18 cellular contexts compared by ENCODE assay signal in genomic region chr13:33296793-33297425, GRCh38. TPM values are rescaled to one million over a fixed set of nuclear protein-coding genes. Genes with fewer than 3 reads are reported as not detected.
DNase-seq lines count a peak whose midpoint lies in the region; ATAC-seq, FAIRE-seq and TF ChIP-seq lines count a peak whose summit lies in the region.
"Had no signal": no experiment of that assay in that cellular context is flagged by ENCODE, and none has a peak within 500 bp of the region (broad histone marks: within the 10 kb centered on the region; RNA-seq: fewer than 3 reads in every experiment).

No MANE protein-coding gene starts in this region.

- WGBS in body of pancreas, 2 donors = 60 to 62% methylated on average over 7 of the region's 7 CpGs
- 59 to 64% methylated on average over 7 of the region's 7 CpGs for WGBS in pancreas, 2 donors

- peak; percentile 54 for DNase-seq in SK-N-DZ (ENCODE audit: low spot score)
- no peak for DNase-seq in body of pancreas
- no peak for DNase-seq in pancreas
- no peak for DNase-seq in right atrium auricular region (ENCODE audit: low spot score)
- no peak for DNase-seq in chondrocyte (ENCODE audit: low spot score)
- DNase-seq in tibial artery = no peak
- no peak for DNase-seq in NCI-H1092 treated with DMSO at 0.1 percent for 48 hours (lab: John Stamatoyannopoulos, UW)
- DNase-seq: DMS53, H7, NCI-H1417 treated with DMSO at 0.1 percent for 48 hours, NCI-H1930, NCI-H2171 treated with DMSO at 0.1 percent for 48 hours, NCI-H446 treated with DMSO at 0.1 percent for 48 hours, RPMI8226 had no signal

- peak overlapping the region; percentile 24; the same call in 1 of the 2 replicates for H3K27ac ChIP-seq in C4-2B
- H3K27ac ChIP-seq in body of pancreas = peak overlapping the region in 1 of 4 donors; percentile 29
- peak overlapping the region in 1 of 4 donors; percentile 23 for H3K27ac ChIP-seq in pancreas
- no peak overlapping the region for H3K27ac ChIP-seq in right atrium auricular region
- H3K27ac ChIP-seq in tibial artery = no peak overlapping the region
- H3K27ac ChIP-seq: BLaER1 treated with 17β-estradiol and CSF1 and Interleukin-3, amounts not matched to agents 10 nM and 100 nM had no signal

- FAIRE-seq in pancreas (lab: Jason Lieb, UNC) = no peak
- FAIRE-seq: A204.1 had no signal

- H3K36me3 ChIP-seq in body of pancreas (replicated peaks in 1 of 2; ENCODE audit: insufficient read depth in 1 of 2, low read depth in 2 of 2) (no peaks in the 10 kb centered on the region), pancreas (no peaks in the 10 kb centered on the region), right atrium auricular region (no peaks in the 10 kb centered on the region), tibial artery (no peaks in the 10 kb centered on the region)
- H3K36me3 ChIP-seq: BLaER1 treated with 17β-estradiol and CSF1 and Interleukin-3, amounts not matched to agents 10 nM and 100 nM had no signal

- H3K27me3 ChIP-seq in body of pancreas = no peaks in the 10 kb centered on the region
- H3K27me3 ChIP-seq in pancreas = no peaks in the 10 kb centered on the region
- H3K27me3 ChIP-seq in right atrium auricular region = no peaks in the 10 kb centered on the region
- no peaks in the 10 kb centered on the region for H3K27me3 ChIP-seq in tibial artery
- H3K27me3 ChIP-seq: BLaER1 treated with 17β-estradiol and CSF1 and Interleukin-3, amounts not matched to agents 10 nM and 100 nM had no signal

- intact Hi-C loops in body of pancreas (cut with DNase I) (no loop called here), pancreas (cut with DNase I) (no loop called here), tibial artery (cut with DNase I; ENCODE audit: low total_unique reads) (no loop called here)

- H3K4me1 ChIP-seq in body of pancreas (peaks cover 9% of the 10 kb centered on the region), pancreas (peaks cover 0 to 6% (median 5%) of the 10 kb centered on the region in 3 donors), right atrium auricular region (no peaks in the 10 kb centered on the region), tibial artery (peaks cover 0 to 4% (median 0%) of the 10 kb centered on the region in 4 donors)

- H3K27ac Mint-ChIP-seq in chondrocyte (ENCODE audit: unreplicated experiment) = no peak overlapping the region
- H3K27ac Mint-ChIP-seq: IgD-negative memory B cell had no signal

- peaks cover 4% of the 10 kb centered on the region for H3K36me3 Mint-ChIP-seq in chondrocyte (ENCODE audit: low read depth)
- H3K36me3 Mint-ChIP-seq: IgD-negative memory B cell had no signal

- no peaks in the 10 kb centered on the region for H3K9me3 ChIP-seq in body of pancreas
- H3K9me3 ChIP-seq in pancreas = no peaks in the 10 kb centered on the region
- no peaks in the 10 kb centered on the region for H3K9me3 ChIP-seq in right atrium auricular region
- no peaks in the 10 kb centered on the region for H3K9me3 ChIP-seq in tibial artery
- H3K9me3 ChIP-seq: BLaER1 treated with 17β-estradiol and CSF1 and Interleukin-3, amounts not matched to agents 10 nM and 100 nM had no signal

- H3K27me3 Mint-ChIP-seq in chondrocyte (ENCODE audit: low read depth) = no peaks in the 10 kb centered on the region

- TF ChIP-seq CTCF in C4-2B (conservative IDR thresholded peaks at IDR 0.05) (no peak), body of pancreas (IDR thresholded peaks at IDR 0.05) (no peak), pancreas (IDR thresholded peaks at IDR 0.05) (no peak), right atrium auricular region (IDR thresholded peaks at IDR 0.05) (no peak), chondrocyte (IDR thresholded peaks at IDR 0.05) (no peak), tibial artery (IDR thresholded peaks at IDR 0.05) (no peak)

- H3K9me3 Mint-ChIP-seq in chondrocyte (ENCODE audit: low read depth) = no peaks in the 10 kb centered on the region

- no peak for TF ChIP-seq POLR2A in body of pancreas (IDR thresholded peaks at IDR 0.05)

- no peak overlapping the region for H3K4me3 Mint-ChIP-seq in chondrocyte (ENCODE audit: unreplicated experiment)
- H3K4me3 Mint-ChIP-seq: IgD-negative memory B cell had no signal

- peak; percentile 33 for ATAC-seq in body of pancreas
- ATAC-seq in pancreas = peak in 3 of 4 donors; percentile 51 to 58 (median 53)

- H3K4me1 Mint-ChIP-seq in chondrocyte (ENCODE audit: low read depth) = no peaks in the 10 kb centered on the region

- no peak overlapping the region for H3K4me3 ChIP-seq in body of pancreas
- no peak overlapping the region for H3K4me3 ChIP-seq in pancreas
- no peak overlapping the region for H3K4me3 ChIP-seq in right atrium auricular region
- no peak overlapping the region for H3K4me3 ChIP-seq in tibial artery
- H3K4me3 ChIP-seq: BLaER1 treated with 17β-estradiol and CSF1 and Interleukin-3, amounts not matched to agents 10 nM and 100 nM had no signal

RNA-seq across cellular contexts. Expression of gene STARD13, which starts 11.4 kb away (rescaled TPM):
- 1.2 and 2.8 TPM in 2 replicates for polyA plus RNA-seq in SK-N-DZ (2014; cell fraction: cytosol; rRNA removed)
- polyA plus RNA-seq in SK-N-DZ (2014; cell fraction: nucleus; rRNA removed) = 1.7 and 2.4 TPM in 2 replicates
- 10 to 100 TPM; 18.9 to 29.7 TPM for total RNA-seq in body of pancreas
- total RNA-seq in pancreas = 10 to 100 TPM; 16.0 to 29.4 (median 19.9) TPM
- 1 to 10 TPM; 7.8 to 9.7 TPM for polyA plus RNA-seq in pancreas
- total RNA-seq in right atrium auricular region = 10 to 100 TPM; 21.6 to 23.3 TPM
- total RNA-seq in chondrocyte = 37.6 to 57.8 TPM (median 41.0 TPM) in 3 replicates
- polyA plus RNA-seq: IgD-negative memory B cell had no signal
